ENCODE assay signal across 8 cellular contexts in the genomic region with DNA sequence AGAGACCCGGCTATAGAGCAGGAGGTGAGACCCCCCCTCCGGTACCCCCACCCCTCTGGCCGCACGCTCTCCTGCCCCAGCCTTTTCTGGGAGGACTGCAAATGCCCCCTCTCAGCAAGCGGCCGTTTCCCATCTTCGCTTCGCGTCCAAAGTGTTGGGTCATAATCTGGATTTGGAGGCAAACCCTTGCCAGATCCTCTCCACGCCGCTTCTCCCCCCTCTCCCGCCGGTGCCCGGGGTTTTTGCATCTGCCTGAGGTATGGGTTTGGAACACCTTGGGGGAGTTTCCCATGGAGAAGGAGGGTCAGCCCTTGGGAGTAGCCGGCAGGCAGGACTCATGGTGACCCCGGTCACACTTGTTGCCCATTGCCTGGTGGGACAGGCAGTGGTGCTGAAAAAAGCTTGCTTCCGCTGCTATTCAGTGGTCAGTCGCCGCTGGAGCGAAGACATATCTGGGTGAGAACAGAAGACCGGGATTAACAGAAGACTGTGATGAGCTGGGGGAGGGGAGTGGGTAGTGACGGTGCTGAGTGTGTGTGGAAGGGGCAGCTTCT. TPM values are rescaled to one million over a fixed set of nuclear protein-coding genes. Genes with fewer than 3 reads are reported as not detected.
DNase-seq lines count a peak whose midpoint lies in the region; ATAC-seq and TF ChIP-seq lines count a peak whose summit lies in the region.
"Had no signal": no experiment of that assay in that cellular context is flagged by ENCODE, and none has a peak within 500 bp of the region (broad histone marks: within the 10 kb centered on the region; RNA-seq: fewer than 3 reads in every experiment).

No MANE protein-coding gene starts in this region.

- intact Hi-C loops in transverse colon (cut with DNase I; ENCODE audit: low total_unique reads), result no loop called here

- H3K27me3 ChIP-seq in transverse colon, result peaks cover 72% of the 10 kb centered on the region

- 3 to 10% methylated on average over 9 to 22 of the region's 22 CpGs for WGBS in transverse colon (ENCODE audit: low coverage in 1 of 2), 2 donors

- no peak for TF ChIP-seq CTCF in HFF-Myc (IDR thresholded peaks at IDR 0.05; ENCODE audit: low read depth, low read length, missing control alignments)
- no peak for TF ChIP-seq CTCF in transverse colon (IDR thresholded peaks at IDR 0.05)

- H3K4me1 ChIP-seq in transverse colon, result peaks cover 0 to 12% (median 5%) of the 10 kb centered on the region in 4 donors

- H3K9ac ChIP-seq in SK-N-MC (ENCODE audit: insufficient read length), result no peak overlapping the region

- no peak for DNase-seq in HFF-Myc (ENCODE audit: extremely low read depth, low read depth)
- no peak for DNase-seq in SK-N-MC (ENCODE audit: low read depth, low spot score)
- DNase-seq in hepatic stellate cell (ENCODE audit: low spot score), result peak; percentile 41
- DNase-seq in RKO (ENCODE audit: low spot score), result no peak
- DNase-seq in transverse colon, result no peak

- H3K36me3 ChIP-seq in SK-N-MC (ENCODE audit: insufficient read depth, low read length) (no peaks in the 10 kb centered on the region), transverse colon (no peaks in the 10 kb centered on the region)

- no peak for TF ChIP-seq EP300 in transverse colon (IDR thresholded peaks at IDR 0.05; ENCODE audit: low read depth)

- in situ Hi-C loops in transverse colon (cut with MboI; ENCODE audit: low pct_ligation_motif_present in 1 of 4, low pct_unique_long_range_greater_than_20kb in 1 of 4, low sequenced_read_pairs in 3 of 4), result no loop called here

- no peak for ATAC-seq in HG03108 (IDR thresholded peaks at IDR 0.05; ENCODE audit: unreplicated experiment)
- ATAC-seq: mucosa of descending colon had no signal

- H3K27ac ChIP-seq in SK-N-MC (no peak overlapping the region), skin epidermis (peak overlapping the region in 5 of 21 experiments; percentile 27 to 72 (median 45)), transverse colon (no peak overlapping the region)

- H3K4me3 ChIP-seq in HFF-Myc (replicated peaks; ENCODE audit: low read depth, low read length) (peak overlapping the region; percentile 59), SK-N-MC (peak overlapping the region; percentile 48; the same call in 1 of the 2 replicates), skin epidermis (peak overlapping the region; percentile 12 to 45 (median 28)), transverse colon (peak overlapping the region in 2 of 4 donors; percentile 14 to 45)
- H3K4me3 ChIP-seq: mucosa of descending colon had no signal

- no peak for TF ChIP-seq POLR2A in transverse colon (IDR thresholded peaks at IDR 0.05)

- H3K9me3 ChIP-seq in SK-N-MC (ENCODE audit: low read depth, low read length) (no peaks in the 10 kb centered on the region), transverse colon (no peaks in the 10 kb centered on the region)
- H3K9me3 ChIP-seq: mucosa of descending colon had no signal

RNA-seq across cellular contexts. Expression of gene KCNK2, which starts 0.9 kb away (rescaled TPM):
- under 1 TPM in 2 of 4 donors, not detected in 2; 0.32 to 0.41 TPM for total RNA-seq in transverse colon
